In the genomic region with DNA sequence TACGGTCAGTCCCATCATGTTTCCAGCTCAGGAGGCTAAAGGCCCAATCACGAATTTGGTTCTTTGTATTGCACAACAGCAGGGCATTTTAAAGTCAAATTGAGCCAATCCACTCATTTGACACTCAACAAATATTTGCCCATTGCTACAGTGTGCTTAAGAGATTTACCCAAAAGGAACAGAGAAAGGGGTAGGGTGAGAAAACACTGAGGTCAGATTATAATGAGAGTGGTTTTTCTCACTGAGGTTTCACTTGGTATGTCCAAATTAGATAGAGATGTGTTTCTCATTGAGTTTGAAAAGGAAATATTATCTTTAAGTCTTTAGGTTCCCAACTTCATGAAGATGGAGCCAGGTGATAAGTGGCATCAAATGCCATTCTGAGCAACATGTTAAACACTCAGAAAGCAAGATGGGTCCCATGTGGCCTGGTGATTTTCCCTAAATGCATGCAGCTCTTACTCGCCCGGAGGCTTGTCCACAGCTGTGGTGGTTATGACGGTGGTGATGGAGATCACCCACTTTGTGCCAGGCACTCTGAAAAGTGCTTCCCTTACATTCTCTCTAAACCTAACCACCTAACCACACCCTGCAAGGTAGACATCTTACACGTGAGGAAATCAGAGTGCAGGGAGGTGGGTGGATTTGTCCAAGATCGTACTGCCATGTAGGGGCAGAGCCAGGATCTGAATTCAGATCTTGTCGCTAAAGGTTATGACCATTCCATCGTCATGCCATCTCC, we compare ENCODE assay signal across 8 cellular contexts. TPM values are rescaled to one million over a fixed set of nuclear protein-coding genes. Genes with fewer than 3 reads are reported as not detected.
DNase-seq lines count a peak whose midpoint lies in the region; ATAC-seq and TF ChIP-seq lines count a peak whose summit lies in the region.

No MANE protein-coding gene starts in this region.

- POLR2A ChIA-PET in naive thymus-derived CD8-positive, alpha-beta T cell (lab: Charles Lee): interaction anchor here (1.8 to 34.6 kb wide), 3 partner anchors 10 to 31 kb away, joined by 4 to 629 read pairs (median 7); a partner anchor contains a TSS

- H4K20me1 ChIP-seq in OCI-LY3 (ENCODE audit: insufficient read depth, low read length) (no peaks in the 10 kb centered on the region), Karpas-422 (ENCODE audit: insufficient read depth, low read depth, low read length) (no peaks in the 10 kb centered on the region)

- no peaks in the 10 kb centered on the region for H3K9me3 Mint-ChIP-seq in naive thymus-derived CD8-positive, alpha-beta T cell

- peak; percentile 35 for DNase-seq in DMS53 (lab: John Stamatoyannopoulos, UW)
- DNase-seq in DMS53 treated with DMSO at 0.1 percent for 48 hours (lab: John Stamatoyannopoulos, UW; ENCODE audit: unreplicated experiment): no peak
- peak in 5 of 10 donors; percentile 38 to 60 (median 50) for DNase-seq in naive thymus-derived CD8-positive, alpha-beta T cell
- DNase-seq in iPS-NIHi7 (ENCODE audit: extremely low spot score): no peak
- no peak for DNase-seq in Karpas-422
- no peak for DNase-seq in CD1c-positive myeloid dendritic cell (ENCODE audit: extremely low spot score)

- H3K4me1 Mint-ChIP-seq in naive thymus-derived CD8-positive, alpha-beta T cell: peaks cover 23 to 63% (median 53%) of the 10 kb centered on the region in 4 donors

- no peaks in the 10 kb centered on the region for H3K36me3 Mint-ChIP-seq in naive thymus-derived CD8-positive, alpha-beta T cell

- H3K27ac Mint-ChIP-seq in naive thymus-derived CD8-positive, alpha-beta T cell: peak overlapping the region; percentile 95 to 99 (median 96)

- H2AFZ ChIP-seq in OCI-LY3 (ENCODE audit: low read depth, low read length): 0 out of 2 replicates have a peak overlapping the region, but pooled peaks have one; percentile 31
- H2AFZ ChIP-seq in Karpas-422 (ENCODE audit: low read length): no peak overlapping the region

- peak overlapping the region; percentile 97 for H3K4me2 ChIP-seq in OCI-LY3 (ENCODE audit: low read length)
- no peak overlapping the region for H3K4me2 ChIP-seq in Karpas-422 (ENCODE audit: low read depth, low read length, poor library complexity, severe bottlenecking)

- H3K27me3 ChIP-seq in OCI-LY3 (ENCODE audit: low read depth, low read length) (no peaks in the 10 kb centered on the region), Karpas-422 (ENCODE audit: low read length) (no peaks in the 10 kb centered on the region)

- peaks cover 70% of the 10 kb centered on the region for H3K4me1 ChIP-seq in OCI-LY3 (ENCODE audit: low read length)
- H3K4me1 ChIP-seq in Karpas-422 (ENCODE audit: low read length): peaks cover 17% of the 10 kb centered on the region

- peak overlapping the region in 9 of 10 donors; percentile 2 to 53 (median 19) for H3K4me3 Mint-ChIP-seq in naive thymus-derived CD8-positive, alpha-beta T cell

- no peaks in the 10 kb centered on the region for H3K36me3 ChIP-seq in OCI-LY3 (replicated peaks; ENCODE audit: low read depth, low read length)
- H3K36me3 ChIP-seq in Karpas-422 (ENCODE audit: insufficient read depth, low read length): no peaks in the 10 kb centered on the region

- H3K27me3 Mint-ChIP-seq in naive thymus-derived CD8-positive, alpha-beta T cell: no peaks in the 10 kb centered on the region

- no peak for TF ChIP-seq CTCF in OCI-LY3 (IDR thresholded peaks at IDR 0.05; ENCODE audit: low read depth, low read length)

- H3K9ac ChIP-seq in OCI-LY3 (ENCODE audit: low read length): peak overlapping the region; percentile 95
- no peak overlapping the region for H3K9ac ChIP-seq in Karpas-422 (ENCODE audit: low read length)

- H3K9me3 ChIP-seq in OCI-LY3 (ENCODE audit: insufficient read depth, low read length) (no peaks in the 10 kb centered on the region), Karpas-422 (ENCODE audit: low read length) (no peaks in the 10 kb centered on the region)

- peak overlapping the region; percentile 71 for H3K4me3 ChIP-seq in OCI-LY3 (ENCODE audit: low read length)
- no peak overlapping the region for H3K4me3 ChIP-seq in Karpas-422 (ENCODE audit: low read length)

- H3K27ac ChIP-seq in OCI-LY3 (ENCODE audit: low read length) (peak overlapping the region; percentile 97), Karpas-422 (ENCODE audit: low read length) (no peak overlapping the region)

- H3K79me2 ChIP-seq in OCI-LY3 (ENCODE audit: low read length): no peaks in the 10 kb centered on the region
- H3K79me2 ChIP-seq in Karpas-422 (ENCODE audit: low read length): no peaks in the 10 kb centered on the region

- peak; percentile 37 for ATAC-seq in HG02642 (IDR thresholded peaks at IDR 0.05; ENCODE audit: poor library complexity, unreplicated experiment)
- peak; percentile 50 to 82 for ATAC-seq in naive thymus-derived CD8-positive, alpha-beta T cell

- no peaks in the 10 kb centered on the region for H3K9me2 ChIP-seq in Karpas-422 (replicated peaks; ENCODE audit: insufficient read depth, low read length)

RNA-seq across cellular contexts. Expression of a gene that starts 31.2 kb away (rescaled TPM):
- total RNA-seq in naive thymus-derived CD8-positive, alpha-beta T cell: 100 to 1,000 TPM; 128 to 136 TPM
- 10 to 100 TPM; 31.6 to 42.9 (median 36.9) TPM for polyA plus RNA-seq in naive thymus-derived CD8-positive, alpha-beta T cell
- total RNA-seq in Karpas-422 (2014; rRNA removed; shearing (Covaris generic); ENCODE audit: low replicate concordance): 15.4 and 16.8 TPM in 2 replicates
